In genomic region chr9:136245194-136246150, GRCh38 we compare ENCODE assay signal across 8 cellular contexts.
DNase-seq lines count a peak whose midpoint lies in the region; ATAC-seq and TF ChIP-seq lines count a peak whose summit lies in the region.

Gene QSOX2, minus strand, starts transcription at chr9:136245812. Its CDS starts 9 bp downstream, at chr9:136245803.

- peak; percentile 51 for DNase-seq in NCI-H446 treated with DMSO at 0.1 percent for 48 hours (lab: John Stamatoyannopoulos, UW)
- DNase-seq in activated CD4-positive, alpha-beta T cell treated with anti-CD3 and anti-CD28 coated beads for 4 hours, result peak; percentile 83 to 88
- DNase-seq in choroid plexus epithelial cell (ENCODE audit: low read depth), result peak; percentile 82
- peak; percentile 76 for DNase-seq in kidney tubule cell (ENCODE audit: low spot score)
- DNase-seq in stimulated activated CD4-positive, alpha-beta T cell treated with anti-CD3 and anti-CD28 coated beads, Interleukin-1b, Interleukin-23, amount 100 ng/mL, for 1 hour (ENCODE audit: low read depth in 2 of 2), result peak; percentile 72 to 74

- peak; percentile 65 for TF ChIP-seq POLR2A in GM15510 (IDR thresholded peaks at IDR 0.05; ENCODE audit: borderline replicate concordance, extremely low read depth, insufficient read length)

- peak within 1 kb of the TSS; percentile 75 for H3K4me3 ChIP-seq in choroid plexus epithelial cell (ENCODE audit: low read depth, low read length)

- no peak for TF ChIP-seq CTCF in choroid plexus epithelial cell (conservative IDR thresholded peaks at IDR 0.05; ENCODE audit: low read depth, low read length)

- ATAC-seq in HG03045 (IDR thresholded peaks at IDR 0.05; ENCODE audit: unreplicated experiment) (peak; percentile 63), HG03378 (IDR thresholded peaks at IDR 0.05; ENCODE audit: unreplicated experiment) (no peak)
